Comparison of ENCODE assay signal across 10 cellular contexts in genomic region chr15:101391431-101391830, GRCh38.
"Had no signal": no experiment of that assay in that cellular context is flagged by ENCODE, and none has a peak within 500 bp of the region (broad histone marks: within the 10 kb centered on the region; RNA-seq: fewer than 3 reads in every experiment).

No MANE protein-coding gene starts in this region.

- ATAC-seq: right lobe of liver; stimulated activated naive CD8-positive, alpha-beta T cell treated with anti-CD3 and anti-CD28 coated beads, Interleukin-15, amount 100 ng/mL, for 72 hours; WTC11 had no signal

- H3K36me3 Mint-ChIP-seq: WTC11 had no signal

- H3K27ac Mint-ChIP-seq: stimulated activated naive CD8-positive, alpha-beta T cell treated with anti-CD3 and anti-CD28 coated beads, Interleukin-15, amount 100 ng/mL, for 72 hours; WTC11 had no signal

- DNase-seq: activated CD4-positive, alpha-beta T cell treated with anti-CD3 and anti-CD28 coated beads for 48 hours; activated naive CD4-positive, alpha-beta T cell treated with anti-CD3 and anti-CD28 coated beads, Interleukin-2, amount 50 U/mL, for 16 hours; amniotic stem cell; central memory CD4-positive, alpha-beta T cell; colonic mucosa; mesenchymal stem cell; stimulated activated naive CD8-positive, alpha-beta T cell treated with anti-CD3 and anti-CD28 coated beads, Interleukin-15, amount 100 ng/mL, for 72 hours; T-helper 2 cell had no signal

- H3K4me3 Mint-ChIP-seq: stimulated activated naive CD8-positive, alpha-beta T cell treated with anti-CD3 and anti-CD28 coated beads, Interleukin-15, amount 100 ng/mL, for 72 hours; WTC11 had no signal

- H3K9me3 Mint-ChIP-seq: stimulated activated naive CD8-positive, alpha-beta T cell treated with anti-CD3 and anti-CD28 coated beads, Interleukin-15, amount 100 ng/mL, for 72 hours; WTC11 had no signal

- H3K4me1 Mint-ChIP-seq: stimulated activated naive CD8-positive, alpha-beta T cell treated with anti-CD3 and anti-CD28 coated beads, Interleukin-15, amount 100 ng/mL, for 72 hours had no signal
